In the genomic region with DNA sequence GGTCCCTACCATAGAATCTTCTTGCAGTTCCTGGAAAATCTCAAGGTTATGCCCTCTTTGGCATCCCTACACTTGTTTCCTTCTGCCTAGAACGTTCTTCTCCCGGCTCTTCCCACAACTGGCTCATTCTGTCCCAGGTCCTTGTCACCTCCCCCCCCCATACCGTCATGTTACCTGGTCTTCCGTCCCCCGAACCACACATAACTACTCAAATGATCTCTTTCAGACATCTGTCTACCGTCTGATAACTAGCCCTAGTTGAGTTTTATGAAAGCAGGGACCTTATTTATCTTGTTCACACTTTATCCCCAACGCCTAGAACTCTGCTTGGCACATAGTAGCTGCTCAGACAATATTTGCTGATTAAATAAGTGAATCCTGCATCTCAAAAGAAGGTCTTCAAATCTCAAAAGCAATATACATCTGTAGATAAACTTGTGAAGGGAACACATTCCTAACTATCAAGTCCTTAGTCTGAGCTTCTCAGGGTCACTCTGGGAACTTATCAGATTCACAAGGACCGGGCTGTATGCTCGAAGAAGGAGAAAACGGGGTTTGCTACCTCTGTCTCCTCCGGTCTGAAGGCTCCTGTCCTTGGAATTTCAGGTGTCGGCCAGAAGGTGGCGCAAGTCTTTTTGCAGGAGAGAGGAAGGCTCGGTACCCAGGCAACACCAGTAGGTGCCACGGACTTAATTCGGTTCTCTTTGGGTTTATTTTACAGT, we compare ENCODE assay signal across 9 cellular contexts. TPM values are rescaled to one million over a fixed set of nuclear protein-coding genes. Genes with fewer than 3 reads are reported as not detected.
DNase-seq lines count a peak whose midpoint lies in the region; ATAC-seq lines count a peak whose summit lies in the region.
"Had no signal": no experiment of that assay in that cellular context is flagged by ENCODE, and none has a peak within 500 bp of the region (broad histone marks: within the 10 kb centered on the region; RNA-seq: fewer than 3 reads in every experiment).

No MANE protein-coding gene starts in this region.

- no peak overlapping the region for H3K4me3 ChIP-seq in BLaER1 treated with 17β-estradiol and CSF1 and Interleukin-3, amounts not matched to agents 10 nM and 100 nM

- H3K9ac ChIP-seq in BLaER1 treated with 17β-estradiol and CSF1 and Interleukin-3, amounts not matched to agents 10 nM and 100 nM: peak overlapping the region in 8 of 11 experiments; percentile 4 to 49 (median 34); a peak in 12 of 22 replicates

- DNase-seq in GM19238 (ENCODE audit: insufficient read length, low spot score) (peak; percentile 70), epidermal melanocyte (ENCODE audit: insufficient read length, low spot score) (peak; percentile 36)
- peak; percentile 28 for DNase-seq in NK-92 treated with Interleukin-12 subunit alpha and Interleukin-12 subunit beta, amount 100 ng/mL, for 24 hours (lab: John Stamatoyannopoulos, UW)
- DNase-seq in activated CD8-positive, alpha-beta memory T cell treated with anti-CD3 and anti-CD28 coated beads, Interleukin-2, amount 50 U/mL, for 24 hours (ENCODE audit: extremely low read depth): peak; percentile 42
- DNase-seq in natural killer cell treated with Interleukin-12 subunit alpha and Interleukin-12 subunit beta and Interleukin-15 and Interleukin-18, amount 100 ng/mL, for 72 hours (ENCODE audit: low spot score): peak; percentile 81
- peak; percentile 43 to 83 (median 74) for DNase-seq in stimulated activated naive CD4-positive, alpha-beta T cell (lab: John Stamatoyannopoulos, UW)

- peak; percentile 67 for ATAC-seq in HG03439 (IDR thresholded peaks at IDR 0.05; ENCODE audit: unreplicated experiment)
- ATAC-seq in natural killer cell treated with Interleukin-12 subunit alpha and Interleukin-12 subunit beta and Interleukin-15 and Interleukin-18, amount 100 ng/mL, for 72 hours: peak; percentile 55 to 73

- H3K9me3 Mint-ChIP-seq in natural killer cell treated with Interleukin-12 subunit alpha and Interleukin-12 subunit beta and Interleukin-15 and Interleukin-18, amount 100 ng/mL, for 72 hours: no peaks in the 10 kb centered on the region

- peak overlapping the region; percentile 82 for H3K4me3 Mint-ChIP-seq in natural killer cell treated with Interleukin-12 subunit alpha and Interleukin-12 subunit beta and Interleukin-15 and Interleukin-18, amount 100 ng/mL, for 72 hours

- peak overlapping the region; percentile 88 to 90 for H3K27ac Mint-ChIP-seq in natural killer cell treated with Interleukin-12 subunit alpha and Interleukin-12 subunit beta and Interleukin-15 and Interleukin-18, amount 100 ng/mL, for 72 hours

- no peaks in the 10 kb centered on the region for H3K27me3 ChIP-seq in BLaER1 treated with 17β-estradiol and CSF1 and Interleukin-3, amounts not matched to agents 10 nM and 100 nM

- H3K4me2 ChIP-seq in BLaER1 treated with 17β-estradiol and CSF1 and Interleukin-3, amounts not matched to agents 10 nM and 100 nM: peak overlapping the region; percentile 33 to 88 (median 79); a peak in 21 of 22 replicates

- peaks cover 33 to 64% (median 50%) of the 10 kb centered on the region in 10 experiments for H3K4me1 ChIP-seq in BLaER1 treated with 17β-estradiol and CSF1 and Interleukin-3, amounts not matched to agents 10 nM and 100 nM

- no peaks in the 10 kb centered on the region for H3K9me3 ChIP-seq in BLaER1 treated with 17β-estradiol and CSF1 and Interleukin-3, amounts not matched to agents 10 nM and 100 nM (replicated peaks in 1 of 11)

- H3K36me3 ChIP-seq in BLaER1 treated with 17β-estradiol and CSF1 and Interleukin-3, amounts not matched to agents 10 nM and 100 nM: peaks cover 81 to 100% (median 97%) of the 10 kb centered on the region in 11 experiments

- H3K4me1 Mint-ChIP-seq in natural killer cell treated with Interleukin-12 subunit alpha and Interleukin-12 subunit beta and Interleukin-15 and Interleukin-18, amount 100 ng/mL, for 72 hours (ENCODE audit: low read depth in 2 of 2): peaks cover 64 to 78% of the 10 kb centered on the region in 2 donors

- peak overlapping the region in 8 of 11 experiments; percentile 15 to 41 (median 24); a peak in 10 of 22 replicates for H3K27ac ChIP-seq in BLaER1 treated with 17β-estradiol and CSF1 and Interleukin-3, amounts not matched to agents 10 nM and 100 nM

- peaks cover 61% of the 10 kb centered on the region for H3K36me3 Mint-ChIP-seq in natural killer cell treated with Interleukin-12 subunit alpha and Interleukin-12 subunit beta and Interleukin-15 and Interleukin-18, amount 100 ng/mL, for 72 hours

- no peaks in the 10 kb centered on the region for H3K27me3 Mint-ChIP-seq in natural killer cell treated with Interleukin-12 subunit alpha and Interleukin-12 subunit beta and Interleukin-15 and Interleukin-18, amount 100 ng/mL, for 72 hours

- peaks cover 0 to 84% (median 63%) of the 10 kb centered on the region in 11 experiments; a peak in 18 of 22 replicates for H4K20me1 ChIP-seq in BLaER1 treated with 17β-estradiol and CSF1 and Interleukin-3, amounts not matched to agents 10 nM and 100 nM

RNA-seq across cellular contexts. Expression of a gene that starts 30.0 kb away (rescaled TPM):
- total RNA-seq in natural killer cell treated with Interleukin-12 subunit alpha and Interleukin-12 subunit beta and Interleukin-15 and Interleukin-18, amount 100 ng/mL, for 72 hours: 100 to 1,000 TPM; 282 to 360 TPM

RNA-seq across cellular contexts. Expression of a gene that starts 34.8 kb away (rescaled TPM):
- not detected for total RNA-seq in natural killer cell treated with Interleukin-12 subunit alpha and Interleukin-12 subunit beta and Interleukin-15 and Interleukin-18, amount 100 ng/mL, for 72 hours
- total RNA-seq: T-helper 1 cell treated with Interleukin-12 subunit alpha and Interleukin-12 subunit beta and Interleukin-4 antibody, amounts not matched to agents 30 ng/mL and 1 ng/mL, for 36 hours had no signal

Comparison
In these comparisons a context has a peak if more than half of its experiments do, and no peak if none do; other contexts are left out.
1. DNase-seq: peak in every context shown above with its lines; median percentile 81 in natural killer cell treated with Interleukin-12 subunit alpha and Interleukin-12 subunit beta and Interleukin-15 and Interleukin-18, amount 100 ng/mL, for 72 hours; 74 in stimulated activated naive CD4-positive, alpha-beta T cell; 70 in GM19238; 42 in activated CD8-positive, alpha-beta memory T cell treated with anti-CD3 and anti-CD28 coated beads, Interleukin-2, amount 50 U/mL, for 24 hours; 36 in epidermal melanocyte; 28 in NK-92 treated with Interleukin-12 subunit alpha and Interleukin-12 subunit beta, amount 100 ng/mL, for 24 hours.